Comparison of ENCODE assay signal across 22 cellular contexts in genomic region chr22:20257474-20258299, GRCh38.
"Had no signal": no experiment of that assay in that cellular context is flagged by ENCODE, and none has a peak within 500 bp of the region (broad histone marks: within the 10 kb centered on the region; RNA-seq: fewer than 3 reads in every experiment).

No MANE protein-coding gene starts in this region.

- H3K9me3 ChIP-seq: left ventricle myocardium inferior, ovary, sigmoid colon, spleen, suprapubic skin, tibial nerve, upper lobe of left lung, vagina had no signal

- H3K27me3 ChIP-seq: neural progenitor cell, ovary, sigmoid colon, spleen, suprapubic skin, tibial nerve, upper lobe of left lung, vagina had no signal

- H3K4me3 ChIP-seq: left ventricle myocardium inferior, lung, neural progenitor cell, ovary, sigmoid colon, spleen, suprapubic skin, tibial nerve, upper lobe of left lung, vagina had no signal

- DNase-seq: hypothalamus; immature natural killer cell; kidney; left ventricle myocardium inferior; mesendoderm; naive B cell; natural killer cell; nephron progenitor cell; ovary; retina; right cardiac atrium; sigmoid colon; small intestine; spleen; stimulated activated naive CD4-positive, alpha-beta T cell had no signal

- ATAC-seq: natural killer cell; right cardiac atrium; stimulated activated effector memory CD8-positive, alpha-beta T cell treated with anti-CD3 and anti-CD28 coated beads, Interleukin-12 subunit alpha, Interleukin-12 subunit beta, amount 100 ng/mL, for 72 hours had no signal

- H3K4me1 ChIP-seq: left ventricle myocardium inferior, neural progenitor cell, sigmoid colon, suprapubic skin, tibial nerve, upper lobe of left lung, vagina had no signal

- H3K9ac ChIP-seq: neural progenitor cell had no signal

- H3K27ac ChIP-seq: left ventricle myocardium inferior, neural progenitor cell, ovary, sigmoid colon, suprapubic skin, tibial nerve, upper lobe of left lung, vagina had no signal

- H2AFZ ChIP-seq: neural progenitor cell had no signal

- H3K36me3 ChIP-seq: left ventricle myocardium inferior, neural progenitor cell, ovary, sigmoid colon, spleen, suprapubic skin, tibial nerve, upper lobe of left lung, vagina had no signal

- H3K4me2 ChIP-seq: neural progenitor cell had no signal
